1 cellular context compared by ENCODE assay signal in the genomic region with DNA sequence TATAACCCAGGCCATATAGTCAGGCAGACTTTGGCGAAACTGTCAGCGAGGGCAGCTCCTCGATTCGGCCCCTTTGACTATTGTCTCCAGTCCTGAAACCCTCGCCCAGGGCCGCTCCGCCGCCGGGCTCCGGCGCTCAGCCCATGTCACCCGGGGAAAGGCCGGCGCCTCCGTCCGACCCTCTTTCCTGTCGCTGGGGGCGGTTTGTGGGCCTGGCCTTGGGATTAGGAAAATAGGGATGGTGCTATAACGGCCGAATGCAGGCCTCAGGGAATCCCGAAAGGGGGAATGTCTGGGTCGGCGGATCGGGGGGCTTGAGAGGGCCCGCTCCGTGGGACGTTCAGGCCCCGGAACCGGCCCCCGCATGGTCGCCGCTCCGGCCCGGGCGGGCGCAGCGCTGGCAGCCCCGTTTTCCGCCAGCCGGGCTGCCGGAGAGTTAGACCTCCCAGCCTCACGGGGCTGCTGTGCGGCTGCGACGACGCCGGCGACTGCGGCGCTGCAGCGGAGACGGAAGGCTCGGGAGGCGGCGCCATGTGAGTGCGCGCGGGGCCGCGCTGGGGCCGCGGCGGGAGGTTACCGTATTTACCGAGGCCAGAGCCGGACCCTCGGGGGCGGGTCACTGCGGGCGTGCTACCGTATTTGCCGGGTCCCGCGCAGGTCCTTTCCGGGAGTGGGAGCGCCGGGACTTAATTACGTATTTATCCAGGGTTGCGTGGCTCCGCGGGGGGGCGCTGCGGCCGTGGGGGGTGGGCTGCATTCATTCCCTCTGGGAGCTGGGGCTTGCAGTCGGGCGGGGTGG.
TF ChIP-seq lines count a peak whose summit lies in the region.

No MANE protein-coding gene starts in this region.

TF ChIP-seq in HepG2, 621 proteins besides CTCF, POLR2A, EP300 and RAD21 (continued from another document and continues in another):
- TF ChIP-seq, protein P1, sequence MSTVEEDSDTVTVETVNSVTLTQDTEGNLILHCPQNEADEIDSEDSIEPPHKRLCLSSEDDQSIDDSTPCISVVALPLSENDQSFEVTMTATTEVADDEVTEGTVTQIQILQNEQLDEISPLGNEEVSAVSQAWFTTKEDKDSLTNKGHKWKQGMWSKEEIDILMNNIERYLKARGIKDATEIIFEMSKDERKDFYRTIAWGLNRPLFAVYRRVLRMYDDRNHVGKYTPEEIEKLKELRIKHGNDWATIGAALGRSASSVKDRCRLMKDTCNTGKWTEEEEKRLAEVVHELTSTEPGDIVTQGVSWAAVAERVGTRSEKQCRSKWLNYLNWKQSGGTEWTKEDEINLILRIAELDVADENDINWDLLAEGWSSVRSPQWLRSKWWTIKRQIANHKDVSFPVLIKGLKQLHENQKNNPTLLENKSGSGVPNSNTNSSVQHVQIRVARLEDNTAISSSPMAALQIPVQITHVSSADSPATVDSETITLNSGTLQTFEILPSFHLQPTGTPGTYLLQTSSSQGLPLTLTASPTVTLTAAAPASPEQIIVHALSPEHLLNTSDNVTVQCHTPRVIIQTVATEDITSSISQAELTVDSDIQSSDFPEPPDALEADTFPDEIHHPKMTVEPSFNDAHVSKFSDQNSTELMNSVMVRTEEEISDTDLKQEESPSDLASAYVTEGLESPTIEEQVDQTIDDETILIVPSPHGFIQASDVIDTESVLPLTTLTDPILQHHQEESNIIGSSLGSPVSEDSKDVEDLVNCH (CRISPR knock-in tag; IDR thresholded peaks at IDR 0.05): no peak
- TF ChIP-seq ARNTL (CRISPR knock-in tag; IDR thresholded peaks at IDR 0.05) (peak; percentile 79), RFXANK (CRISPR knock-in tag; IDR thresholded peaks at IDR 0.05) (no peak), MED1 (CRISPR knock-in tag; IDR thresholded peaks at IDR 0.05) (peak; percentile 76), ZNF615 (CRISPR knock-in tag; IDR thresholded peaks at IDR 0.05; ENCODE audit: borderline replicate concordance) (no peak), AKAP8 (CRISPR knock-in tag; IDR thresholded peaks at IDR 0.05) (no peak; the same call in 1 of the 2 replicates), ZFP1 (CRISPR knock-in tag; IDR thresholded peaks at IDR 0.05) (no peak), PAF1 (CRISPR knock-in tag; IDR thresholded peaks at IDR 0.05) (no peak), ZNF432 (CRISPR knock-in tag; IDR thresholded peaks at IDR 0.05; ENCODE audit: borderline replicate concordance) (no peak), NCOA2 (CRISPR knock-in tag; IDR thresholded peaks at IDR 0.05) (no peak), TEAD2 (CRISPR knock-in tag; IDR thresholded peaks at IDR 0.05) (no peak), ASH2L (IDR thresholded peaks at IDR 0.05; ENCODE audit: insufficient read length, low read depth, low read length) (peak; percentile 75), ZSCAN31 (CRISPR knock-in tag; IDR thresholded peaks at IDR 0.05; ENCODE audit: low read depth) (0 out of 2 replicates have a peak, but pooled peaks have one; percentile 49), BORCS8-MEF2B (CRISPR knock-in tag; IDR thresholded peaks at IDR 0.05) (peak; percentile 22; the same call in 1 of the 2 replicates), STAT6 (CRISPR knock-in tag; IDR thresholded peaks at IDR 0.05; ENCODE audit: borderline replicate concordance) (no peak), ISL2 (CRISPR knock-in tag; IDR thresholded peaks at IDR 0.05) (no peak), ZNF883 (CRISPR knock-in tag; IDR thresholded peaks at IDR 0.05; ENCODE audit: not compliant biosample characterization) (peak; percentile 52), KLF6 (CRISPR knock-in tag; IDR thresholded peaks at IDR 0.05) (no peak), ZNF672 (CRISPR knock-in tag; IDR thresholded peaks at IDR 0.05) (no peak), HNRNPH1 (optimal IDR thresholded peaks at IDR 0.05; ENCODE audit: low read depth, low read length) (no peak), ZNF510 (CRISPR knock-in tag; IDR thresholded peaks at IDR 0.05; ENCODE audit: low read depth) (no peak), ZNF670 (CRISPR knock-in tag; IDR thresholded peaks at IDR 0.05; ENCODE audit: borderline replicate concordance) (no peak), ZMAT5 (CRISPR knock-in tag; IDR thresholded peaks at IDR 0.05; ENCODE audit: borderline replicate concordance, low read depth) (no peak), BCL3 (CRISPR knock-in tag; IDR thresholded peaks at IDR 0.05) (no peak), SKI (IDR thresholded peaks at IDR 0.05; ENCODE audit: partially characterized antibody) (peak; percentile 89), ZNF816 (CRISPR knock-in tag; IDR thresholded peaks at IDR 0.05; ENCODE audit: borderline replicate concordance) (no peak; the same call in 1 of the 2 replicates)
- TF ChIP-seq, protein P2, sequence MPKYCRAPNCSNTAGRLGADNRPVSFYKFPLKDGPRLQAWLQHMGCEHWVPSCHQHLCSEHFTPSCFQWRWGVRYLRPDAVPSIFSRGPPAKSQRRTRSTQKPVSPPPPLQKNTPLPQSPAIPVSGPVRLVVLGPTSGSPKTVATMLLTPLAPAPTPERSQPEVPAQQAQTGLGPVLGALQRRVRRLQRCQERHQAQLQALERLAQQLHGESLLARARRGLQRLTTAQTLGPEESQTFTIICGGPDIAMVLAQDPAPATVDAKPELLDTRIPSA (CRISPR knock-in tag; IDR thresholded peaks at IDR 0.05; ENCODE audit: borderline replicate concordance): no peak
- TF ChIP-seq, protein P3, sequence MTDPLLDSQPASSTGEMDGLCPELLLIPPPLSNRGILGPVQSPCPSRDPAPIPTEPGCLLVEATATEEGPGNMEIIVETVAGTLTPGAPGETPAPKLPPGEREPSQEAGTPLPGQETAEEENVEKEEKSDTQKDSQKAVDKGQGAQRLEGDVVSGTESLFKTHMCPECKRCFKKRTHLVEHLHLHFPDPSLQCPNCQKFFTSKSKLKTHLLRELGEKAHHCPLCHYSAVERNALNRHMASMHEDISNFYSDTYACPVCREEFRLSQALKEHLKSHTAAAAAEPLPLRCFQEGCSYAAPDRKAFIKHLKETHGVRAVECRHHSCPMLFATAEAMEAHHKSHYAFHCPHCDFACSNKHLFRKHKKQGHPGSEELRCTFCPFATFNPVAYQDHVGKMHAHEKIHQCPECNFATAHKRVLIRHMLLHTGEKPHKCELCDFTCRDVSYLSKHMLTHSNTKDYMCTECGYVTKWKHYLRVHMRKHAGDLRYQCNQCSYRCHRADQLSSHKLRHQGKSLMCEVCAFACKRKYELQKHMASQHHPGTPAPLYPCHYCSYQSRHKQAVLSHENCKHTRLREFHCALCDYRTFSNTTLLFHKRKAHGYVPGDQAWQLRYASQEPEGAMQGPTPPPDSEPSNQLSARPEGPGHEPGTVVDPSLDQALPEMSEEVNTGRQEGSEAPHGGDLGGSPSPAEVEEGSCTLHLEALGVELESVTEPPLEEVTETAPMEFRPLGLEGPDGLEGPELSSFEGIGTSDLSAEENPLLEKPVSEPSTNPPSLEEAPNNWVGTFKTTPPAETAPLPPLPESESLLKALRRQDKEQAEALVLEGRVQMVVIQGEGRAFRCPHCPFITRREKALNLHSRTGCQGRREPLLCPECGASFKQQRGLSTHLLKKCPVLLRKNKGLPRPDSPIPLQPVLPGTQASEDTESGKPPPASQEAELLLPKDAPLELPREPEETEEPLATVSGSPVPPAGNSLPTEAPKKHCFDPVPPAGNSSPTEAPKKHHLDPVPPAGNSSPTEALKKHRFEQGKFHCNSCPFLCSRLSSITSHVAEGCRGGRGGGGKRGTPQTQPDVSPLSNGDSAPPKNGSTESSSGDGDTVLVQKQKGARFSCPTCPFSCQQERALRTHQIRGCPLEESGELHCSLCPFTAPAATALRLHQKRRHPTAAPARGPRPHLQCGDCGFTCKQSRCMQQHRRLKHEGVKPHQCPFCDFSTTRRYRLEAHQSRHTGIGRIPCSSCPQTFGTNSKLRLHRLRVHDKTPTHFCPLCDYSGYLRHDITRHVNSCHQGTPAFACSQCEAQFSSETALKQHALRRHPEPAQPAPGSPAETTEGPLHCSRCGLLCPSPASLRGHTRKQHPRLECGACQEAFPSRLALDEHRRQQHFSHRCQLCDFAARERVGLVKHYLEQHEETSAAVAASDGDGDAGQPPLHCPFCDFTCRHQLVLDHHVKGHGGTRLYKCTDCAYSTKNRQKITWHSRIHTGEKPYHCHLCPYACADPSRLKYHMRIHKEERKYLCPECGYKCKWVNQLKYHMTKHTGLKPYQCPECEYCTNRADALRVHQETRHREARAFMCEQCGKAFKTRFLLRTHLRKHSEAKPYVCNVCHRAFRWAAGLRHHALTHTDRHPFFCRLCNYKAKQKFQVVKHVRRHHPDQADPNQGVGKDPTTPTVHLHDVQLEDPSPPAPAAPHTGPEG (CRISPR knock-in tag; IDR thresholded peaks at IDR 0.05): 0 out of 2 replicates have a peak, but pooled peaks have one; percentile 49
- TF ChIP-seq, protein P4, sequence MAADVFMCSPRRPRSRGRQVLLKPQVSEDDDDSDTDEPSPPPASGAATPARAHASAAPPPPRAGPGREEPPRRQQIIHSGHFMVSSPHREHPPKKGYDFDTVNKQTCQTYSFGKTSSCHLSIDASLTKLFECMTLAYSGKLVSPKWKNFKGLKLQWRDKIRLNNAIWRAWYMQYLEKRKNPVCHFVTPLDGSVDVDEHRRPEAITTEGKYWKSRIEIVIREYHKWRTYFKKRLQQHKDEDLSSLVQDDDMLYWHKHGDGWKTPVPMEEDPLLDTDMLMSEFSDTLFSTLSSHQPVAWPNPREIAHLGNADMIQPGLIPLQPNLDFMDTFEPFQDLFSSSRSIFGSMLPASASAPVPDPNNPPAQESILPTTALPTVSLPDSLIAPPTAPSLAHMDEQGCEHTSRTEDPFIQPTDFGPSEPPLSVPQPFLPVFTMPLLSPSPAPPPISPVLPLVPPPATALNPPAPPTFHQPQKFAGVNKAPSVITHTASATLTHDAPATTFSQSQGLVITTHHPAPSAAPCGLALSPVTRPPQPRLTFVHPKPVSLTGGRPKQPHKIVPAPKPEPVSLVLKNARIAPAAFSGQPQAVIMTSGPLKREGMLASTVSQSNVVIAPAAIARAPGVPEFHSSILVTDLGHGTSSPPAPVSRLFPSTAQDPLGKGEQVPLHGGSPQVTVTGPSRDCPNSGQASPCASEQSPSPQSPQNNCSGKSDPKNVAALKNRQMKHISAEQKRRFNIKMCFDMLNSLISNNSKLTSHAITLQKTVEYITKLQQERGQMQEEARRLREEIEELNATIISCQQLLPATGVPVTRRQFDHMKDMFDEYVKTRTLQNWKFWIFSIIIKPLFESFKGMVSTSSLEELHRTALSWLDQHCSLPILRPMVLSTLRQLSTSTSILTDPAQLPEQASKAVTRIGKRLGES (CRISPR knock-in tag; IDR thresholded peaks at IDR 0.05; ENCODE audit: borderline replicate concordance): no peak
- TF ChIP-seq, protein P5, sequence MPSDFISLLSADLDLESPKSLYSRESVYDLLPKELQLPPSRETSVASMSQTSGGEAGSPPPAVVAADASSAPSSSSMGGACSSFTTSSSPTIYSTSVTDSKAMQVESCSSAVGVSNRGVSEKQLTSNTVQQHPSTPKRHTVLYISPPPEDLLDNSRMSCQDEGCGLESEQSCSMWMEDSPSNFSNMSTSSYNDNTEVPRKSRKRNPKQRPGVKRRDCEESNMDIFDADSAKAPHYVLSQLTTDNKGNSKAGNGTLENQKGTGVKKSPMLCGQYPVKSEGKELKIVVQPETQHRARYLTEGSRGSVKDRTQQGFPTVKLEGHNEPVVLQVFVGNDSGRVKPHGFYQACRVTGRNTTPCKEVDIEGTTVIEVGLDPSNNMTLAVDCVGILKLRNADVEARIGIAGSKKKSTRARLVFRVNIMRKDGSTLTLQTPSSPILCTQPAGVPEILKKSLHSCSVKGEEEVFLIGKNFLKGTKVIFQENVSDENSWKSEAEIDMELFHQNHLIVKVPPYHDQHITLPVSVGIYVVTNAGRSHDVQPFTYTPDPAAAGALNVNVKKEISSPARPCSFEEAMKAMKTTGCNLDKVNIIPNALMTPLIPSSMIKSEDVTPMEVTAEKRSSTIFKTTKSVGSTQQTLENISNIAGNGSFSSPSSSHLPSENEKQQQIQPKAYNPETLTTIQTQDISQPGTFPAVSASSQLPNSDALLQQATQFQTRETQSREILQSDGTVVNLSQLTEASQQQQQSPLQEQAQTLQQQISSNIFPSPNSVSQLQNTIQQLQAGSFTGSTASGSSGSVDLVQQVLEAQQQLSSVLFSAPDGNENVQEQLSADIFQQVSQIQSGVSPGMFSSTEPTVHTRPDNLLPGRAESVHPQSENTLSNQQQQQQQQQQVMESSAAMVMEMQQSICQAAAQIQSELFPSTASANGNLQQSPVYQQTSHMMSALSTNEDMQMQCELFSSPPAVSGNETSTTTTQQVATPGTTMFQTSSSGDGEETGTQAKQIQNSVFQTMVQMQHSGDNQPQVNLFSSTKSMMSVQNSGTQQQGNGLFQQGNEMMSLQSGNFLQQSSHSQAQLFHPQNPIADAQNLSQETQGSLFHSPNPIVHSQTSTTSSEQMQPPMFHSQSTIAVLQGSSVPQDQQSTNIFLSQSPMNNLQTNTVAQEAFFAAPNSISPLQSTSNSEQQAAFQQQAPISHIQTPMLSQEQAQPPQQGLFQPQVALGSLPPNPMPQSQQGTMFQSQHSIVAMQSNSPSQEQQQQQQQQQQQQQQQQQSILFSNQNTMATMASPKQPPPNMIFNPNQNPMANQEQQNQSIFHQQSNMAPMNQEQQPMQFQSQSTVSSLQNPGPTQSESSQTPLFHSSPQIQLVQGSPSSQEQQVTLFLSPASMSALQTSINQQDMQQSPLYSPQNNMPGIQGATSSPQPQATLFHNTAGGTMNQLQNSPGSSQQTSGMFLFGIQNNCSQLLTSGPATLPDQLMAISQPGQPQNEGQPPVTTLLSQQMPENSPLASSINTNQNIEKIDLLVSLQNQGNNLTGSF (CRISPR knock-in tag; IDR thresholded peaks at IDR 0.05): no peak
